Comparison of ENCODE assay signal across 14 cellular contexts in genomic region chr1:102891868-102892625, GRCh38.
DNase-seq lines count a peak whose midpoint lies in the region; ATAC-seq, FAIRE-seq and TF ChIP-seq lines count a peak whose summit lies in the region.
"Had no signal": no experiment of that assay in that cellular context is flagged by ENCODE, and none has a peak within 500 bp of the region (broad histone marks: within the 10 kb centered on the region; RNA-seq: fewer than 3 reads in every experiment).

No MANE protein-coding gene starts in this region.

- H3K4me2 ChIP-seq in MM.1S (ENCODE audit: low read depth, low read length) = no peak overlapping the region

- H3K9me3 ChIP-seq in MM.1S (replicated peaks; ENCODE audit: insufficient read depth, low read length) = no peaks in the 10 kb centered on the region
- H3K9me3 ChIP-seq: testis had no signal

- no peak overlapping the region for H3K4me3 ChIP-seq in foreskin fibroblast (ENCODE audit: low read depth in 1 of 2, low read length in 2 of 2)
- no peak overlapping the region for H3K4me3 ChIP-seq in MM.1S (ENCODE audit: low read length)
- H3K4me3 ChIP-seq: skin epidermis, testis had no signal

- no peaks in the 10 kb centered on the region for H3K79me2 ChIP-seq in MM.1S (ENCODE audit: low read length)

- H3K9me2 ChIP-seq in MM.1S (replicated peaks; ENCODE audit: insufficient read depth, low read length) = no peaks in the 10 kb centered on the region

- H3K27ac ChIP-seq in MM.1S (ENCODE audit: low read length) = no peak overlapping the region
- H3K27ac ChIP-seq: skin epidermis, testis, VCaP had no signal

- peak; percentile 48 for ATAC-seq in HG03175 (IDR thresholded peaks at IDR 0.05; ENCODE audit: unreplicated experiment)
- ATAC-seq: left colon had no signal

- no peaks in the 10 kb centered on the region for H4K20me1 ChIP-seq in MM.1S (ENCODE audit: insufficient read depth, low read length)

- H3F3A ChIP-seq in MM.1S (ENCODE audit: insufficient read depth, low read length) = no peaks in the 10 kb centered on the region

- H3K36me3 ChIP-seq in MM.1S (replicated peaks; ENCODE audit: insufficient read depth, low read length) = no peaks in the 10 kb centered on the region

- TF ChIP-seq CTCF in foreskin fibroblast (IDR thresholded peaks at IDR 0.05; ENCODE audit: low read depth, low read length) (no peak), MM.1S (IDR thresholded peaks at IDR 0.05; ENCODE audit: low read length) (no peak), D721Med (IDR thresholded peaks at IDR 0.05; ENCODE audit: insufficient read depth, missing control alignments) (no peak)

- H2AFZ ChIP-seq in MM.1S (ENCODE audit: low read length) = no peak overlapping the region

- no peak for FAIRE-seq in D721Med (lab: Jason Lieb, UNC)
- FAIRE-seq: GM12891 had no signal

- no peaks in the 10 kb centered on the region for H3K4me1 ChIP-seq in MM.1S (ENCODE audit: low read length)
- H3K4me1 ChIP-seq: testis had no signal

- H3K27me3 ChIP-seq in MM.1S (replicated peaks; ENCODE audit: insufficient read depth, low read length) = no peaks in the 10 kb centered on the region
- H3K27me3 ChIP-seq: testis had no signal

- no peak overlapping the region for H3K9ac ChIP-seq in MM.1S (ENCODE audit: low read length)

- peak; percentile 80 for DNase-seq in amniotic stem cell (lab: John Stamatoyannopoulos, UW)
- DNase-seq in foreskin fibroblast = peak; percentile 55 to 71
- peak; percentile 62 for DNase-seq in stromal cell of bone marrow (ENCODE audit: low read depth)
- no peak for DNase-seq in NCI-H1694 (lab: John Stamatoyannopoulos, UW)
- no peak for DNase-seq in MM.1S
- DNase-seq in D721Med (ENCODE audit: insufficient read length, low spot score) = no peak
- DNase-seq: activated naive CD4-positive, alpha-beta T cell treated with anti-CD3 and anti-CD28 coated beads for 36 hours; left colon; nephron progenitor cell; testis had no signal

Comparison
In these comparisons a context has a peak if more than half of its experiments do, and no peak if none do; other contexts are left out.
1. DNase-seq: peak in amniotic stem cell (single experiment), foreskin fibroblast (2 of 2) and stromal cell of bone marrow (single experiment); none in NCI-H1694 (single experiment), MM.1S (single experiment) and D721Med (single experiment).